In the genomic region with DNA sequence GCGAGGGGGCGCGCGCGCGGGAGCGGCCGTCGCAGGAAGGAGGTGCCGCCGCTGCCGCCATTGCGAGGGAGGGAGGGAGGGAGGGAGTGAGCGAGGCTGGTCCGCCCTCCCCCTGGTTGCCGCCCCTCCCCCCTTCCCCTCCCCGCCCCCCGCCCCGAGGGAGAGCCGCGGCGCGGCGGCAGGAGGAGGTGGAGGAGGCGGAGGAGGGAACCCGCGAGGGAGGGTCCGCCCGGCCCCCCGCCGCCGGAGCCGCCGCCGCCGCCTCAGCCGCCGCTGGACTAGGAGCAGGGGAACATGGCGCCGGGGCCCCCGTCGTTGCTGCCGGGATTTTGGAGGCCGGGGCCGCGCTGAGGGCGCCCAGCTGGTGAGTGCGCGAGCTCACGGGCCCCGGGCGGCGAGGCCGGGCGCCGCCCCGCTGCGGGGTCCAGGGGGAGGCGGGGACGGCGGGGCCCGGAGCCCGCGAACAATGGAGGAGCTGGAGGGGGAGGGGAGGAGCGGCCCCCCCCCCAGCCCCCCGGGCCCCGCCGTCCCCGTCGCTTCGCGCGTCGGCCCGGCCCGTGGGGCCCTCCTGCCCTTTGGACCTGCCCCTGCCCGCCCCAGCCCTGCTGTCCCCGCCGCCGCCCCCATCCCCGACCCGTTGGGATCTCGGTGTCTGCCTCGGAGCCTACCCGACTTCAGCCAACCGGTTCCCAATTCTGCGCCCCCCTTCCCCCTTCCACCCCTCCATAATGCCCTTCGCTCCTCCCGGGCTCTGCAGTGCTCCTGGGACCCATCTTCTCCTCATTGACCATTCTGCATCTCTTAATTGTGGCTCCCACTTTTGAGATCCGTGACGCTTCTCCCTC, we compare ENCODE assay signal across 8 cellular contexts. TPM values are rescaled to one million over a fixed set of nuclear protein-coding genes. Genes with fewer than 3 reads are reported as not detected.
DNase-seq lines count a peak whose midpoint lies in the region; ATAC-seq and TF ChIP-seq lines count a peak whose summit lies in the region.

Gene ARHGAP35 (plus strand): TSS at position 152 of the 845 bp plus-strand sequence. CDS start 57,679 bp downstream, outside the sequence.

- H3K36me3 ChIP-seq in colonic mucosa (no peaks in the 10 kb centered on the region), left lung (no peaks in the 10 kb centered on the region)

- peak within 1 kb of the TSS; percentile 81 to 91 for H3K9ac ChIP-seq in colonic mucosa (ENCODE audit: low read depth in 2 of 2, low read length in 2 of 2)

- H3K27me3 Mint-ChIP-seq in T-helper 17 cell, result no peaks in the 10 kb centered on the region
- no peaks in the 10 kb centered on the region for H3K27me3 Mint-ChIP-seq in stimulated activated naive B cell treated with anti-CD40 and anti-IgM and Interleukin-4, amounts not matched to agents 10 μg/mL and 1 μg/mL and 100 μg/mL, for 72 hours

- TF ChIP-seq CTCF in colonic mucosa (IDR thresholded peaks at IDR 0.05), result no peak
- TF ChIP-seq CTCF in left lung (IDR thresholded peaks at IDR 0.05), result no peak

- H3K4me1 ChIP-seq in colonic mucosa (peaks cover 12% of the 10 kb centered on the region), left lung (peaks cover 14 to 71% of the 10 kb centered on the region in 2 donors)

- peaks cover under 1% of the 10 kb centered on the region for H3K36me3 Mint-ChIP-seq in T-helper 17 cell (ENCODE audit: low read depth)
- H3K36me3 Mint-ChIP-seq in stimulated activated naive B cell treated with anti-CD40 and anti-IgM and Interleukin-4, amounts not matched to agents 10 μg/mL and 1 μg/mL and 100 μg/mL, for 72 hours, result peaks cover 10 to 12% of the 10 kb centered on the region in 2 donors

- DNase-seq in T-helper 17 cell (peak; percentile 39 to 79 (median 79)), colonic mucosa (peak; percentile 51), left lung (peak; percentile 47 to 82), GOT3 (lab: John Stamatoyannopoulos, UW) (no peak), germinal center (ENCODE audit: low spot score) (no peak)
- no peak for DNase-seq in stimulated activated naive B cell treated with anti-CD40 and anti-IgM and Interleukin-4, amounts not matched to agents 10 μg/mL and 1 μg/mL and 100 μg/mL, for 72 hours

- peak within 1 kb of the TSS; percentile 80 for H3K27ac Mint-ChIP-seq in T-helper 17 cell
- H3K27ac Mint-ChIP-seq in stimulated activated naive B cell treated with anti-CD40 and anti-IgM and Interleukin-4, amounts not matched to agents 10 μg/mL and 1 μg/mL and 100 μg/mL, for 72 hours, result peak within 1 kb of the TSS; percentile 99

- H3K27ac ChIP-seq in colonic mucosa, result peak within 1 kb of the TSS; percentile 96
- peak within 1 kb of the TSS; percentile 94 to 98 for H3K27ac ChIP-seq in left lung

- no peaks in the 10 kb centered on the region for H3K9me3 ChIP-seq in T-helper 17 cell (ENCODE audit: control insufficient read depth, low read length, poor library complexity, severe bottlenecking)
- no peaks in the 10 kb centered on the region for H3K9me3 ChIP-seq in colonic mucosa
- no peaks in the 10 kb centered on the region for H3K9me3 ChIP-seq in left lung

- H3K4me1 Mint-ChIP-seq in T-helper 17 cell, result peaks cover 22% of the 10 kb centered on the region
- peaks cover 18 to 24% of the 10 kb centered on the region in 2 donors for H3K4me1 Mint-ChIP-seq in stimulated activated naive B cell treated with anti-CD40 and anti-IgM and Interleukin-4, amounts not matched to agents 10 μg/mL and 1 μg/mL and 100 μg/mL, for 72 hours

- intact Hi-C loops in colonic mucosa (cut with DNase I) (loop anchor here (10.0 kb wide), 1 partner anchor 64 kb away; no protein-coding TSS in a partner anchor), left lung (cut with DNase I) (loop anchor here in 1 of 2 donors (2.0 to 10.0 kb wide), 2 partner anchors 54 to 130 kb away; no protein-coding TSS in a partner anchor)

- peak within 1 kb of the TSS; percentile 94 for H3K4me3 Mint-ChIP-seq in T-helper 17 cell
- H3K4me3 Mint-ChIP-seq in stimulated activated naive B cell treated with anti-CD40 and anti-IgM and Interleukin-4, amounts not matched to agents 10 μg/mL and 1 μg/mL and 100 μg/mL, for 72 hours, result peak within 1 kb of the TSS; percentile 90 to 94

- H3K9me3 Mint-ChIP-seq in stimulated activated naive B cell treated with anti-CD40 and anti-IgM and Interleukin-4, amounts not matched to agents 10 μg/mL and 1 μg/mL and 100 μg/mL, for 72 hours, result peaks cover 3 to 4% of the 10 kb centered on the region in 2 donors

- H3K27me3 ChIP-seq in colonic mucosa (no peaks in the 10 kb centered on the region), left lung (no peaks in the 10 kb centered on the region)

- ATAC-seq in GM18498 (IDR thresholded peaks at IDR 0.05; ENCODE audit: unreplicated experiment), result peak; percentile 5
- ATAC-seq in HG03066 (IDR thresholded peaks at IDR 0.05; ENCODE audit: low read depth, unreplicated experiment), result peak; percentile 31
- ATAC-seq in T-helper 17 cell, result peak; percentile 57
- ATAC-seq in left lung, result peak; percentile 47
- ATAC-seq in stimulated activated naive B cell treated with anti-CD40 and anti-IgM and Interleukin-4, amounts not matched to agents 10 μg/mL and 1 μg/mL and 100 μg/mL, for 72 hours (replicated peaks), result peak; percentile 1 to 4

- H3K4me3 ChIP-seq in colonic mucosa (peak within 1 kb of the TSS; percentile 90), left lung (peak within 1 kb of the TSS; percentile 74 to 88)

RNA-seq across cellular contexts. Expression of gene ARHGAP35, which starts in this region (rescaled TPM):
- total RNA-seq in T-helper 17 cell (10 to 100 TPM; 33.6 to 34.0 TPM), colonic mucosa (10 to 100 TPM; 45.1 to 61.3 TPM), left lung (10 to 100 TPM; 52.6 to 53.4 TPM)

Comparison
In these comparisons a context has a peak if more than half of its experiments do, and no peak if none do; other contexts are left out.
1. ATAC-seq: peak in every context shown above with its lines; median percentile 57 in T-helper 17 cell; 47 in left lung; 31 in HG03066; 5 in GM18498; 2 in stimulated activated naive B cell treated with anti-CD40 and anti-IgM and Interleukin-4, amounts not matched to agents 10 μg/mL and 1 μg/mL and 100 μg/mL, for 72 hours.
2. DNase-seq: peak in T-helper 17 cell (3 of 3), colonic mucosa (single experiment) and left lung (2 of 2); none in stimulated activated naive B cell treated with anti-CD40 and anti-IgM and Interleukin-4, amounts not matched to agents 10 μg/mL and 1 μg/mL and 100 μg/mL, for 72 hours (single experiment), GOT3 (single experiment) and germinal center (single experiment).